ENCODE assay signal across 18 cellular contexts in genomic region chr6:7047071-7047470, GRCh38.
"Had no signal": no experiment of that assay in that cellular context is flagged by ENCODE, and none has a peak within 500 bp of the region (broad histone marks: within the 10 kb centered on the region; RNA-seq: fewer than 3 reads in every experiment).

No MANE protein-coding gene starts in this region.

- H3K4me1 ChIP-seq: uterus had no signal

- H3K4me3 ChIP-seq: left ventricle myocardium inferior, lung, spleen, uterus had no signal

- H3K27me3 ChIP-seq: uterus had no signal

- ATAC-seq: activated CD8-positive, alpha-beta T cell treated with anti-CD3 and anti-CD28 coated beads for 36 hours; activated naive CD8-positive, alpha-beta T cell treated with anti-CD3 and anti-CD28 coated beads, Interleukin-2, amount 50 U/mL, for 24 hours; esophagus mucosa; right cardiac atrium had no signal

- H3K27ac ChIP-seq: left ventricle myocardium inferior, spleen, uterus had no signal

- H3K36me3 ChIP-seq: left ventricle myocardium inferior, spleen, uterus had no signal

- H3K9me3 ChIP-seq: left ventricle myocardium inferior, spleen, uterus had no signal

- DNase-seq: activated CD4-positive, alpha-beta T cell treated with anti-CD3 and anti-CD28 coated beads for 1 hour; activated CD4-positive, alpha-beta T cell treated with anti-CD3 and anti-CD28 coated beads, Interleukin-2, amount 10 ng/mL, durations not matched to agents 7 days and 5 days; activated CD8-positive, alpha-beta T cell treated with anti-CD3 and anti-CD28 coated beads for 36 hours; activated naive CD8-positive, alpha-beta T cell treated with anti-CD3 and anti-CD28 coated beads, Interleukin-2, amount 50 U/mL, for 24 hours; activated T-cell treated with anti-CD3 and anti-CD28 coated beads, Interleukin-2, amount 50 U/mL, for 48 hours; amygdala; caudate nucleus; cortex of kidney; endodermal cell; foreskin melanocyte; left ventricle myocardium inferior; posterior cingulate gyrus; right cardiac atrium; spleen; T-helper 1 cell; uterus had no signal
